33 cellular contexts compared by ENCODE assay signal in the genomic region with DNA sequence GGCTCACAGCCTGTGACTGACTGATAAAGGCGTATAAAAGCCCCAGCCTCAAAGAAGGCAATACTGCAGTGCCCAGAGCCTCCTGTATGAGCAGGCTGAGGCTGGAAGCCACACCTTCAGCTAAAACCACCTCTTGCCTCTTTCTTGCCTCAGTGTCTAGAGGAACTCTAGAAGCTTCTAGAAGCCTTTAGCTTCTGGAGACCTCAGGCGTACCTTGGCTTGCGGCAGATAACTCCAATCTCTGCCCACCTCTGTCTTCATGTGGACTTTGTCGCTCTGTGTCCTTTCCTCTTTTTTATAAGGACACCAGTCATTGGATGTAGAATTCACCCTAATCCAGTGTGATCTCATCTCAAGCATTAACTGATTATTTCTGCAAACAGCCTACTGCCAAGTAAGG.
"Had no signal": no experiment of that assay in that cellular context is flagged by ENCODE, and none has a peak within 500 bp of the region (broad histone marks: within the 10 kb centered on the region; RNA-seq: fewer than 3 reads in every experiment).

No MANE protein-coding gene starts in this region.

- H3K27me3 ChIP-seq: ascending aorta had no signal

- H3K9me3 ChIP-seq: ascending aorta had no signal

- H3K36me3 Mint-ChIP-seq: activated CD8-positive, alpha-beta memory T cell treated with anti-CD3 and anti-CD28 coated beads, Interleukin-2, amount 10 ng/mL, durations not matched to agents 7 days and 5 days; activated naive CD4-positive, alpha-beta T cell treated with anti-CD3 and anti-CD28 coated beads, Interleukin-2, amount 10 ng/mL, durations not matched to agents 7 days and 5 days; activated naive CD4-positive, alpha-beta T cell treated with anti-CD3 and anti-CD28 coated beads, Interleukin-2, amount 50 U/mL, for 24 hours; activated naive CD8-positive, alpha-beta T cell; activated naive CD8-positive, alpha-beta T cell treated with anti-CD3 and anti-CD28 coated beads, Interleukin-2, amount 10 ng/mL, durations not matched to agents 7 days and 5 days; brain; WTC11 had no signal

- H3K27ac Mint-ChIP-seq: activated CD4-positive, alpha-beta memory T cell treated with anti-CD3 and anti-CD28 coated beads, Interleukin-2, amount 10 ng/mL, durations not matched to agents 7 days and 5 days; activated CD4-positive, alpha-beta T cell treated with anti-CD3 and anti-CD28 coated beads for 36 hours; activated CD4-positive, alpha-beta T cell treated with anti-CD3 and anti-CD28 coated beads, Interleukin-2, amount 10 ng/mL, durations not matched to agents 7 days and 5 days; activated CD8-positive, alpha-beta memory T cell treated with anti-CD3 and anti-CD28 coated beads, Interleukin-2, amount 10 ng/mL, durations not matched to agents 7 days and 5 days; activated CD8-positive, alpha-beta T cell treated with anti-CD3 and anti-CD28 coated beads, Interleukin-2, amount 10 ng/mL, durations not matched to agents 7 days and 5 days; activated naive CD4-positive, alpha-beta T cell treated with anti-CD3 and anti-CD28 coated beads, Interleukin-2, amount 10 ng/mL, durations not matched to agents 7 days and 5 days; activated naive CD4-positive, alpha-beta T cell treated with anti-CD3 and anti-CD28 coated beads, Interleukin-2, amount 50 U/mL, for 24 hours; activated naive CD8-positive, alpha-beta T cell; activated naive CD8-positive, alpha-beta T cell treated with anti-CD3 and anti-CD28 coated beads, Interleukin-2, amount 10 ng/mL, durations not matched to agents 7 days and 5 days; activated naive CD8-positive, alpha-beta T cell treated with anti-CD3 and anti-CD28 coated beads, Interleukin-2, amount 50 U/mL, for 24 hours; activated T-cell treated with anti-CD3 and anti-CD28 coated beads, Interleukin-2, amount 50 U/mL, for 24 hours; activated T-helper 2 cell treated with anti-CD3 and anti-CD28 coated beads, Interferon-gamma antibody, Interleukin-2, Interleukin-4, amounts not matched to agents 10 μg/mL and 5 μg/mL and 100 μg/mL, durations not matched to agents 14 hours and 24 hours and 36 hours; T-helper 1 cell treated with Interleukin-12 subunit alpha and Interleukin-12 subunit beta and Interleukin-4 antibody, amounts not matched to agents 30 μg/mL and 1 μg/mL, for 36 hours; T-helper 2 cell treated with Interferon-gamma antibody and Interleukin-4, amounts not matched to agents 5 μg/mL and 100 μg/mL, for 36 hours; WTC11 had no signal

- H3K36me3 ChIP-seq: ascending aorta, WERI-Rb-1 had no signal

- ATAC-seq: activated CD4-positive, alpha-beta T cell treated with anti-CD3 and anti-CD28 coated beads for 36 hours; activated CD4-positive, CD25-positive, alpha-beta regulatory T cell treated with anti-CD3 and anti-CD28 coated beads, Interleukin-2, amount 50 U/mL, for 24 hours; activated CD8-positive, alpha-beta memory T cell treated with anti-CD3 and anti-CD28 coated beads, Interleukin-2, amount 10 ng/mL, durations not matched to agents 7 days and 5 days; activated CD8-positive, alpha-beta T cell treated with anti-CD3 and anti-CD28 coated beads, Interleukin-2, amount 10 ng/mL, durations not matched to agents 7 days and 5 days; activated naive CD8-positive, alpha-beta T cell treated with anti-CD3 and anti-CD28 coated beads, Interleukin-2, amount 50 U/mL, for 24 hours; WTC11 had no signal

- DNase-seq: activated CD4-positive, alpha-beta memory T cell treated with anti-CD3 and anti-CD28 coated beads, Interleukin-2, amount 10 ng/mL, durations not matched to agents 7 days and 5 days; activated CD4-positive, alpha-beta T cell treated with anti-CD3 and anti-CD28 coated beads for 1 hour; activated CD4-positive, alpha-beta T cell treated with anti-CD3 and anti-CD28 coated beads for 36 hours; activated CD4-positive, alpha-beta T cell treated with anti-CD3 and anti-CD28 coated beads for 48 hours; activated CD4-positive, alpha-beta T cell treated with anti-CD3 and anti-CD28 coated beads, Interleukin-2, amount 10 ng/mL, durations not matched to agents 7 days and 5 days; activated CD4-positive, alpha-beta T cell treated with anti-CD3 and anti-CD28 coated beads, Interleukin-2, amount 50 U/mL, for 48 hours; activated CD4-positive, CD25-positive, alpha-beta regulatory T cell; activated CD8-positive, alpha-beta memory T cell treated with anti-CD3 and anti-CD28 coated beads for 24 hours; activated CD8-positive, alpha-beta memory T cell treated with anti-CD3 and anti-CD28 coated beads, Interleukin-2, amount 10 ng/mL, durations not matched to agents 7 days and 5 days; activated CD8-positive, alpha-beta memory T cell treated with anti-CD3 and anti-CD28 coated beads, Interleukin-2, amount 50 U/mL, for 48 hours; activated CD8-positive, alpha-beta T cell treated with anti-CD3 and anti-CD28 coated beads, Interleukin-2, amount 10 ng/mL, durations not matched to agents 7 days and 5 days; activated effector memory CD4-positive, alpha-beta T cell treated with Interleukin-2 at 50 U/mL for 16 hours; activated gamma-delta T cell; activated naive CD4-positive, alpha-beta T cell treated with anti-CD3 and anti-CD28 coated beads, Interleukin-2, amount 10 ng/mL, durations not matched to agents 7 days and 5 days; activated naive CD4-positive, alpha-beta T cell treated with Interleukin-2 at 50 U/mL for 16 hours; activated naive CD8-positive, alpha-beta T cell treated with anti-CD3 and anti-CD28 coated beads, Interleukin-2, amount 10 ng/mL, durations not matched to agents 7 days and 5 days; activated naive CD8-positive, alpha-beta T cell treated with anti-CD3 and anti-CD28 coated beads, Interleukin-2, amount 50 U/mL, for 24 hours; activated T-cell treated with anti-CD3 and anti-CD28 coated beads, Interleukin-2, amount 50 U/mL, for 24 hours; activated T-cell treated with anti-CD3 and anti-CD28 coated beads, Interleukin-2, amount 50 U/mL, for 48 hours; central memory CD4-positive, alpha-beta T cell; T-helper 1 cell; T-helper 2 cell; T-helper 9 cell; WERI-Rb-1 had no signal

- H3K9me3 Mint-ChIP-seq: activated CD4-positive, alpha-beta memory T cell treated with anti-CD3 and anti-CD28 coated beads, Interleukin-2, amount 10 ng/mL, durations not matched to agents 7 days and 5 days; activated CD4-positive, alpha-beta T cell treated with anti-CD3 and anti-CD28 coated beads, Interleukin-2, amount 10 ng/mL, durations not matched to agents 7 days and 5 days; activated naive CD4-positive, alpha-beta T cell treated with anti-CD3 and anti-CD28 coated beads, Interleukin-2, amount 10 ng/mL, durations not matched to agents 7 days and 5 days; activated naive CD4-positive, alpha-beta T cell treated with anti-CD3 and anti-CD28 coated beads, Interleukin-2, amount 50 U/mL, for 24 hours; activated naive CD8-positive, alpha-beta T cell treated with anti-CD3 and anti-CD28 coated beads, Interleukin-2, amount 10 ng/mL, durations not matched to agents 7 days and 5 days; activated naive CD8-positive, alpha-beta T cell treated with anti-CD3 and anti-CD28 coated beads, Interleukin-2, amount 50 U/mL, for 24 hours; activated T-cell treated with anti-CD3 and anti-CD28 coated beads, Interleukin-2, amount 50 U/mL, for 24 hours; activated T-helper 2 cell treated with anti-CD3 and anti-CD28 coated beads, Interferon-gamma antibody, Interleukin-2, Interleukin-4, amounts not matched to agents 10 μg/mL and 5 μg/mL and 100 μg/mL, durations not matched to agents 14 hours and 24 hours and 36 hours; T-helper 1 cell treated with Interleukin-12 subunit alpha and Interleukin-12 subunit beta and Interleukin-4 antibody, amounts not matched to agents 30 μg/mL and 1 μg/mL, for 36 hours; T-helper 2 cell treated with Interferon-gamma antibody and Interleukin-4, amounts not matched to agents 5 μg/mL and 100 μg/mL, for 36 hours; WTC11 had no signal

- H3K4me3 ChIP-seq: ascending aorta had no signal

- H3K4me1 Mint-ChIP-seq: activated CD8-positive, alpha-beta memory T cell treated with anti-CD3 and anti-CD28 coated beads, Interleukin-2, amount 10 ng/mL, durations not matched to agents 7 days and 5 days had no signal

- H3K27ac ChIP-seq: ascending aorta, WERI-Rb-1 had no signal

- H3K4me3 Mint-ChIP-seq: activated CD4-positive, alpha-beta memory T cell treated with anti-CD3 and anti-CD28 coated beads, Interleukin-2, amount 10 ng/mL, durations not matched to agents 7 days and 5 days; activated CD4-positive, alpha-beta T cell treated with anti-CD3 and anti-CD28 coated beads for 36 hours; activated CD4-positive, alpha-beta T cell treated with anti-CD3 and anti-CD28 coated beads, Interleukin-2, amount 10 ng/mL, durations not matched to agents 7 days and 5 days; activated CD8-positive, alpha-beta memory T cell treated with anti-CD3 and anti-CD28 coated beads, Interleukin-2, amount 10 ng/mL, durations not matched to agents 7 days and 5 days; activated CD8-positive, alpha-beta T cell treated with anti-CD3 and anti-CD28 coated beads, Interleukin-2, amount 10 ng/mL, durations not matched to agents 7 days and 5 days; activated naive CD4-positive, alpha-beta T cell treated with anti-CD3 and anti-CD28 coated beads, Interleukin-2, amount 10 ng/mL, durations not matched to agents 7 days and 5 days; activated naive CD4-positive, alpha-beta T cell treated with anti-CD3 and anti-CD28 coated beads, Interleukin-2, amount 50 U/mL, for 24 hours; activated naive CD8-positive, alpha-beta T cell; activated naive CD8-positive, alpha-beta T cell treated with anti-CD3 and anti-CD28 coated beads, Interleukin-2, amount 10 ng/mL, durations not matched to agents 7 days and 5 days; activated naive CD8-positive, alpha-beta T cell treated with anti-CD3 and anti-CD28 coated beads, Interleukin-2, amount 50 U/mL, for 24 hours; activated T-cell treated with anti-CD3 and anti-CD28 coated beads, Interleukin-2, amount 50 U/mL, for 24 hours; T-helper 1 cell treated with Interleukin-12 subunit alpha and Interleukin-12 subunit beta and Interleukin-4 antibody, amounts not matched to agents 30 μg/mL and 1 μg/mL, for 36 hours; T-helper 2 cell treated with Interferon-gamma antibody and Interleukin-4, amounts not matched to agents 5 μg/mL and 100 μg/mL, for 36 hours; WTC11 had no signal

- H3K4me1 ChIP-seq: ascending aorta had no signal
